Comparison of ENCODE assay signal across 8 cellular contexts in the genomic region with DNA sequence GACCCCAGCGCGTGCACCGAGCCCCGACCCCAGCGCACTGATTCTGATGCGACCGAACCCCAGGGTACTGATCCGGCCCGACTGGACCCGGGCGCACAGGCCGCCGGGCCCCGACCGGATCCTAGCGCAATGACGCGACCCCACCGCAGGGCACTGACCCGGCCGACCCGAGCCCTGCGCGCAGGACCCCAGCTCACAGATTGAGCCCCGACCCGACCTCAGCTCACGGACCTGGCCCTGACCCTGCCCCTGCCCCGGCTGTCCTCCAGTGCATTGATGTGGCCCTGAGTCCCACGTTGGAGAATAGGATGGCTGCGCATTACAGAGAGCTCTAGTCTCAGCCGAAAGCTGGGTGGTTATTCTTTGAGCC. TPM values are rescaled to one million over a fixed set of nuclear protein-coding genes. Genes with fewer than 3 reads are reported as not detected.
A peak's percentile ranks its signal among the peaks of the same experiment; 100 is the strongest.
DNase-seq lines count a peak whose midpoint lies in the region; ATAC-seq and TF ChIP-seq lines count a peak whose summit lies in the region.

No MANE protein-coding gene starts in this region.

- H3K4me3 ChIP-seq in HUES48 (ENCODE audit: low read depth, low read length) (peak overlapping the region; percentile 89), breast epithelium (peak overlapping the region; percentile 70 to 97 (median 85))

- no peaks in the 10 kb centered on the region for H3K9me3 ChIP-seq in HUES48 (ENCODE audit: control insufficient read depth, insufficient read depth, low read length)
- H3K9me3 ChIP-seq in breast epithelium, result no peaks in the 10 kb centered on the region

- H3K27me3 ChIP-seq in HUES48 (ENCODE audit: control insufficient read depth, insufficient read depth, low read length), result no peaks in the 10 kb centered on the region
- no peaks in the 10 kb centered on the region for H3K27me3 ChIP-seq in breast epithelium

- POLR2A ChIA-PET in naive thymus-derived CD8-positive, alpha-beta T cell (lab: Charles Lee), result interaction anchor here (0.6 to 1.6 kb wide), 5 partner anchors 8 to 675 kb away, joined by 3 to 5 read pairs (median 3); partner anchors contain the start of genes CCDC127 and SDHA

- no peak for DNase-seq in activated naive CD4-positive, alpha-beta T cell treated with anti-CD3 and anti-CD28 coated beads, Interleukin-2, amount 10 ng/mL, durations not matched to agents 7 days and 5 days
- no peak for DNase-seq in activated naive CD4-positive, alpha-beta T cell treated with anti-CD3 and anti-CD28 coated beads, Interleukin-2, amount 50 U/mL, for 16 hours
- no peak for DNase-seq in breast epithelium (ENCODE audit: low spot score in 2 of 2)
- no peak for DNase-seq in naive thymus-derived CD8-positive, alpha-beta T cell
- no peak for DNase-seq in MV-4-11 (lab: John Stamatoyannopoulos, UW)
- DNase-seq in NCI-H1417 (lab: John Stamatoyannopoulos, UW), result no peak
- no peak for DNase-seq in activated CD4-positive, CD25-positive, alpha-beta regulatory T cell treated with anti-CD3 and anti-CD28 coated beads, Interleukin-2, amount 50 U/mL, for 72 hours

- H3K4me1 Mint-ChIP-seq in activated naive CD4-positive, alpha-beta T cell treated with anti-CD3 and anti-CD28 coated beads, Interleukin-2, amount 10 ng/mL, durations not matched to agents 7 days and 5 days, result peaks cover 43% of the 10 kb centered on the region
- peaks cover 4 to 35% (median 21%) of the 10 kb centered on the region in 4 donors for H3K4me1 Mint-ChIP-seq in naive thymus-derived CD8-positive, alpha-beta T cell

- peak overlapping the region; percentile 87 for H3K27ac Mint-ChIP-seq in activated naive CD4-positive, alpha-beta T cell treated with anti-CD3 and anti-CD28 coated beads, Interleukin-2, amount 10 ng/mL, durations not matched to agents 7 days and 5 days
- peak overlapping the region in 2 of 10 donors; percentile 31 to 36 for H3K27ac Mint-ChIP-seq in naive thymus-derived CD8-positive, alpha-beta T cell

- H3K9ac ChIP-seq in HUES48 (ENCODE audit: low read depth, low read length), result peak overlapping the region; percentile 94

- peak overlapping the region; percentile 85 for H3K4me3 Mint-ChIP-seq in activated naive CD4-positive, alpha-beta T cell treated with anti-CD3 and anti-CD28 coated beads, Interleukin-2, amount 10 ng/mL, durations not matched to agents 7 days and 5 days
- H3K4me3 Mint-ChIP-seq in naive thymus-derived CD8-positive, alpha-beta T cell, result peak overlapping the region; percentile 42 to 80 (median 66)

- no peak for TF ChIP-seq POLR2A in breast epithelium (IDR thresholded peaks at IDR 0.05)

- peaks cover 52% of the 10 kb centered on the region for H3K36me3 Mint-ChIP-seq in activated naive CD4-positive, alpha-beta T cell treated with anti-CD3 and anti-CD28 coated beads, Interleukin-2, amount 10 ng/mL, durations not matched to agents 7 days and 5 days
- peaks cover 0 to 28% (median 0%) of the 10 kb centered on the region in 3 donors for H3K36me3 Mint-ChIP-seq in naive thymus-derived CD8-positive, alpha-beta T cell

- H3K27me3 Mint-ChIP-seq in activated naive CD4-positive, alpha-beta T cell treated with anti-CD3 and anti-CD28 coated beads, Interleukin-2, amount 10 ng/mL, durations not matched to agents 7 days and 5 days, result no peaks in the 10 kb centered on the region
- H3K27me3 Mint-ChIP-seq in naive thymus-derived CD8-positive, alpha-beta T cell, result peaks cover 0 to 3% (median 0%) of the 10 kb centered on the region in 5 donors

- H3K4me1 ChIP-seq in HUES48 (ENCODE audit: control insufficient read depth, insufficient read depth, low read length), result peaks cover 9% of the 10 kb centered on the region; the same call in 1 of the 2 replicates
- peaks cover 5 to 14% of the 10 kb centered on the region in 2 donors for H3K4me1 ChIP-seq in breast epithelium

- no peak for TF ChIP-seq CTCF in breast epithelium (IDR thresholded peaks at IDR 0.05)

- no peaks in the 10 kb centered on the region for H3K9me3 Mint-ChIP-seq in activated naive CD4-positive, alpha-beta T cell treated with anti-CD3 and anti-CD28 coated beads, Interleukin-2, amount 10 ng/mL, durations not matched to agents 7 days and 5 days
- H3K9me3 Mint-ChIP-seq in naive thymus-derived CD8-positive, alpha-beta T cell, result no peaks in the 10 kb centered on the region

- peak overlapping the region; percentile 91 for H3K27ac ChIP-seq in HUES48 (ENCODE audit: low read depth, low read length)
- H3K27ac ChIP-seq in breast epithelium, result no peak overlapping the region

- H3K36me3 ChIP-seq in HUES48 (ENCODE audit: control insufficient read depth, insufficient read depth, low read length) (peaks cover 66% of the 10 kb centered on the region), breast epithelium (no peaks in the 10 kb centered on the region)

- CTCF ChIA-PET in activated naive CD4-positive, alpha-beta T cell treated with anti-CD3 and anti-CD28 coated beads, Interleukin-2, amount 10 ng/mL, durations not matched to agents 7 days and 5 days (lab: Charles Lee), result interaction anchor here (1.6 to 2.3 kb wide), 2 partner anchors 9 to 12 kb away, joined by 5 to 10 read pairs; no protein-coding TSS in a partner anchor

- no peak for ATAC-seq in naive thymus-derived CD8-positive, alpha-beta T cell

- intact Hi-C loops in breast epithelium (cut with DNase I; ENCODE audit: low total_unique reads), result no loop called here

RNA-seq across cellular contexts. Expression of gene TRIP13, which starts 0.4 kb away (rescaled TPM):
- total RNA-seq in breast epithelium, result 1 to 10 TPM in 2 of 3 donors, under 1 TPM in 1; 0.96 to 2.3 (median 1.5) TPM
- total RNA-seq in naive thymus-derived CD8-positive, alpha-beta T cell, result under 1 TPM; 0.55 to 0.60 TPM
- 1 to 10 TPM in 2 of 3 donors, under 1 TPM in 1; 0.75 to 1.5 (median 1.1) TPM for polyA plus RNA-seq in naive thymus-derived CD8-positive, alpha-beta T cell

RNA-seq across cellular contexts. Expression of gene BRD9, which starts 0.5 kb away (rescaled TPM):
- 10 to 100 TPM; 33.3 to 44.6 (median 36.1) TPM for total RNA-seq in breast epithelium
- 10 to 100 TPM; 77.9 to 79.4 TPM for total RNA-seq in naive thymus-derived CD8-positive, alpha-beta T cell
- 10 to 100 TPM; 10.4 to 15.4 (median 11.5) TPM for polyA plus RNA-seq in naive thymus-derived CD8-positive, alpha-beta T cell

RNA-seq across cellular contexts. Expression of gene ZDHHC11, which starts 42.3 kb away (rescaled TPM):
- 10 to 100 TPM in 1 of 3 donors, 1 to 10 TPM in 2; 3.0 to 11.3 (median 9.5) TPM for total RNA-seq in breast epithelium
- total RNA-seq in naive thymus-derived CD8-positive, alpha-beta T cell, result 10 to 100 TPM in 1 of 2 experiments, 1 to 10 TPM in 1; 9.8 to 16.4 TPM
- not detected for polyA plus RNA-seq in naive thymus-derived CD8-positive, alpha-beta T cell
